In the genomic region with DNA sequence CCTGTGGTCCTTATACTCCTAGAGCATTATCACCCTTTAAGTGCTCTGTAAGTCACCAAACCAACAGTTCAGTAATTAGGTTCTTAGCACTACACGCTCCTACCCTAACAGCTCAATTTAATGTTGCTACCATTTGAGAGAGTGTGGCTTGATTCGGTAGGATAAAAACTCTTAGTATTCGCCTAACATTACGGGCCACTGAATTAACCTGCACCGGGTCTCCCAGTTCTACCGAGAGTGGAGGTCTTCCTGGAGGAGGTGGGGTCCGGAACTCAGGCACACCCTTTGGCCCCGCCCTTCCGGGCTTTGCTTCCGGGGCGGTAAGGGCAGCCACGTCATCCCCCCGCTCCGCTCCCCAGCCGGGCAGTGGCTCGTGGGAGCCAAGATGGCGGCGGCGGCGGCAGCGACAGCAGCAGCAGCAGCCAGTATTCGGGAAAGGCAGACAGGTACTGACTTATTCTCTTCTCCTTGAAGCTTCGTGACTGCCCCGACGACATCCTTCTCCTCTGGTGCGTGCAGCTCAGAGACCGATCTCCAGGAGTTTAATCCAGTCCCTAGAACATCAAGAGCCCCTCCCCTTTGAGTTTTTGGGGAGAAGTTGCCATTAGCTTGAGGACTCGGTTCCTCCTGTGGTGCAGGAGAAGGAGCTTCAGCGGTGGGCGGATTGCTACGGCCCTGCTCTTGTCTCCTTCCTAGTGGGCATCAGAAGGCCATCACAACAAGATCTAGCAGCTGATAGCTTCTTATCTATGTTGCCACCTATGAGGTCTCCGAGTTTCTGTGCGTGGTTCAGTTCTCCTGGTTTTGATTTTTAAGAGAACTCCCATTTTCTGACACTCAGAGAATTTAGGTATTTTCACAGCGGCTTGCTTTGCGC, we compare ENCODE assay signal across 1 cellular context.
TF ChIP-seq lines count a peak whose summit lies in the region.

A gene with protein sequence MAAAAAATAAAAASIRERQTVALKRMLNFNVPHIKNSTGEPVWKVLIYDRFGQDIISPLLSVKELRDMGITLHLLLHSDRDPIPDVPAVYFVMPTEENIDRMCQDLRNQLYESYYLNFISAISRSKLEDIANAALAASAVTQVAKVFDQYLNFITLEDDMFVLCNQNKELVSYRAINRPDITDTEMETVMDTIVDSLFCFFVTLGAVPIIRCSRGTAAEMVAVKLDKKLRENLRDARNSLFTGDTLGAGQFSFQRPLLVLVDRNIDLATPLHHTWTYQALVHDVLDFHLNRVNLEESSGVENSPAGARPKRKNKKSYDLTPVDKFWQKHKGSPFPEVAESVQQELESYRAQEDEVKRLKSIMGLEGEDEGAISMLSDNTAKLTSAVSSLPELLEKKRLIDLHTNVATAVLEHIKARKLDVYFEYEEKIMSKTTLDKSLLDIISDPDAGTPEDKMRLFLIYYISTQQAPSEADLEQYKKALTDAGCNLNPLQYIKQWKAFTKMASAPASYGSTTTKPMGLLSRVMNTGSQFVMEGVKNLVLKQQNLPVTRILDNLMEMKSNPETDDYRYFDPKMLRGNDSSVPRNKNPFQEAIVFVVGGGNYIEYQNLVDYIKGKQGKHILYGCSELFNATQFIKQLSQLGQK (plus strand): TSS at position 366 of the 877 bp plus-strand sequence. CDS start 20 bp downstream, at position 386.

TF ChIP-seq in HepG2, 621 proteins besides CTCF, POLR2A, EP300 and RAD21 (continued from another document and continues in another):
- TF ChIP-seq, protein P1, sequence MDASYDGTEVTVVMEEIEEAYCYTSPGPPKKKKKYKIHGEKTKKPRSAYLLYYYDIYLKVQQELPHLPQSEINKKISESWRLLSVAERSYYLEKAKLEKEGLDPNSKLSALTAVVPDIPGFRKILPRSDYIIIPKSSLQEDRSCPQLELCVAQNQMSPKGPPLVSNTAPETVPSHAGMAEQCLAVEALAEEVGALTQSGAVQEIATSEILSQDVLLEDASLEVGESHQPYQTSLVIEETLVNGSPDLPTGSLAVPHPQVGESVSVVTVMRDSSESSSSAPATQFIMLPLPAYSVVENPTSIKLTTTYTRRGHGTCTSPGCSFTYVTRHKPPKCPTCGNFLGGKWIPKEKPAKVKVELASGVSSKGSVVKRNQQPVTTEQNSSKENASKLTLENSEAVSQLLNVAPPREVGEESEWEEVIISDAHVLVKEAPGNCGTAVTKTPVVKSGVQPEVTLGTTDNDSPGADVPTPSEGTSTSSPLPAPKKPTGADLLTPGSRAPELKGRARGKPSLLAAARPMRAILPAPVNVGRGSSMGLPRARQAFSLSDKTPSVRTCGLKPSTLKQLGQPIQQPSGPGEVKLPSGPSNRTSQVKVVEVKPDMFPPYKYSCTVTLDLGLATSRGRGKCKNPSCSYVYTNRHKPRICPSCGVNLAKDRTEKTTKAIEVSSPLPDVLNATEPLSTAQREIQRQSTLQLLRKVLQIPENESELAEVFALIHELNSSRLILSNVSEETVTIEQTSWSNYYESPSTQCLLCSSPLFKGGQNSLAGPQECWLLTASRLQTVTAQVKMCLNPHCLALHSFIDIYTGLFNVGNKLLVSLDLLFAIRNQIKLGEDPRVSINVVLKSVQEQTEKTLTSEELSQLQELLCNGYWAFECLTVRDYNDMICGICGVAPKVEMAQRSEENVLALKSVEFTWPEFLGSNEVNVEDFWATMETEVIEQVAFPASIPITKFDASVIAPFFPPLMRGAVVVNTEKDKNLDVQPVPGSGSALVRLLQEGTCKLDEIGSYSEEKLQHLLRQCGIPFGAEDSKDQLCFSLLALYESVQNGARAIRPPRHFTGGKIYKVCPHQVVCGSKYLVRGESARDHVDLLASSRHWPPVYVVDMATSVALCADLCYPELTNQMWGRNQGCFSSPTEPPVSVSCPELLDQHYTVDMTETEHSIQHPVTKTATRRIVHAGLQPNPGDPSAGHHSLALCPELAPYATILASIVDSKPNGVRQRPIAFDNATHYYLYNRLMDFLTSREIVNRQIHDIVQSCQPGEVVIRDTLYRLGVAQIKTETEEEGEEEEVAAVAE (CRISPR knock-in tag; IDR thresholded peaks at IDR 0.05; ENCODE audit: borderline replicate concordance): peak; percentile 97
- TF ChIP-seq, protein P2, sequence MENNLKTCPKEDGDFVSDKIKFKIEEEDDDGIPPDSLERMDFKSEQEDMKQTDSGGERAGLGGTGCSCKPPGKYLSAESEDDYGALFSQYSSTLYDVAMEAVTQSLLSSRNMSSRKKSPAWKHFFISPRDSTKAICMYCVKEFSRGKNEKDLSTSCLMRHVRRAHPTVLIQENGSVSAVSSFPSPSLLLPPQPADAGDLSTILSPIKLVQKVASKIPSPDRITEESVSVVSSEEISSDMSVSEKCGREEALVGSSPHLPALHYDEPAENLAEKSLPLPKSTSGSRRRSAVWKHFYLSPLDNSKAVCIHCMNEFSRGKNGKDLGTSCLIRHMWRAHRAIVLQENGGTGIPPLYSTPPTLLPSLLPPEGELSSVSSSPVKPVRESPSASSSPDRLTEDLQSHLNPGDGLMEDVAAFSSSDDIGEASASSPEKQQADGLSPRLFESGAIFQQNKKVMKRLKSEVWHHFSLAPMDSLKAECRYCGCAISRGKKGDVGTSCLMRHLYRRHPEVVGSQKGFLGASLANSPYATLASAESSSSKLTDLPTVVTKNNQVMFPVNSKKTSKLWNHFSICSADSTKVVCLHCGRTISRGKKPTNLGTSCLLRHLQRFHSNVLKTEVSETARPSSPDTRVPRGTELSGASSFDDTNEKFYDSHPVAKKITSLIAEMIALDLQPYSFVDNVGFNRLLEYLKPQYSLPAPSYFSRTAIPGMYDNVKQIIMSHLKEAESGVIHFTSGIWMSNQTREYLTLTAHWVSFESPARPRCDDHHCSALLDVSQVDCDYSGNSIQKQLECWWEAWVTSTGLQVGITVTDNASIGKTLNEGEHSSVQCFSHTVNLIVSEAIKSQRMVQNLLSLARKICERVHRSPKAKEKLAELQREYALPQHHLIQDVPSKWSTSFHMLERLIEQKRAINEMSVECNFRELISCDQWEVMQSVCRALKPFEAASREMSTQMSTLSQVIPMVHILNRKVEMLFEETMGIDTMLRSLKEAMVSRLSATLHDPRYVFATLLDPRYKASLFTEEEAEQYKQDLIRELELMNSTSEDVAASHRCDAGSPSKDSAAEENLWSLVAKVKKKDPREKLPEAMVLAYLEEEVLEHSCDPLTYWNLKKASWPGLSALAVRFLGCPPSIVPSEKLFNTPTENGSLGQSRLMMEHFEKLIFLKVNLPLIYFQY (CRISPR knock-in tag; IDR thresholded peaks at IDR 0.05; ENCODE audit: borderline replicate concordance): peak; percentile 97
- no peak for TF ChIP-seq RBAK (CRISPR knock-in tag; IDR thresholded peaks at IDR 0.05)
- peak; percentile 100 for TF ChIP-seq ZNF598 (CRISPR knock-in tag; IDR thresholded peaks at IDR 0.05; ENCODE audit: borderline replicate concordance)
- peak; percentile 100 for TF ChIP-seq RBFOX2 (IDR thresholded peaks at IDR 0.05; ENCODE audit: low read depth, low read length)
- peak; percentile 99 for TF ChIP-seq BORCS8-MEF2B (CRISPR knock-in tag; IDR thresholded peaks at IDR 0.05)
- TF ChIP-seq ZFP37 (CRISPR knock-in tag; IDR thresholded peaks at IDR 0.05; ENCODE audit: borderline replicate concordance): no peak
- TF ChIP-seq, protein P3, sequence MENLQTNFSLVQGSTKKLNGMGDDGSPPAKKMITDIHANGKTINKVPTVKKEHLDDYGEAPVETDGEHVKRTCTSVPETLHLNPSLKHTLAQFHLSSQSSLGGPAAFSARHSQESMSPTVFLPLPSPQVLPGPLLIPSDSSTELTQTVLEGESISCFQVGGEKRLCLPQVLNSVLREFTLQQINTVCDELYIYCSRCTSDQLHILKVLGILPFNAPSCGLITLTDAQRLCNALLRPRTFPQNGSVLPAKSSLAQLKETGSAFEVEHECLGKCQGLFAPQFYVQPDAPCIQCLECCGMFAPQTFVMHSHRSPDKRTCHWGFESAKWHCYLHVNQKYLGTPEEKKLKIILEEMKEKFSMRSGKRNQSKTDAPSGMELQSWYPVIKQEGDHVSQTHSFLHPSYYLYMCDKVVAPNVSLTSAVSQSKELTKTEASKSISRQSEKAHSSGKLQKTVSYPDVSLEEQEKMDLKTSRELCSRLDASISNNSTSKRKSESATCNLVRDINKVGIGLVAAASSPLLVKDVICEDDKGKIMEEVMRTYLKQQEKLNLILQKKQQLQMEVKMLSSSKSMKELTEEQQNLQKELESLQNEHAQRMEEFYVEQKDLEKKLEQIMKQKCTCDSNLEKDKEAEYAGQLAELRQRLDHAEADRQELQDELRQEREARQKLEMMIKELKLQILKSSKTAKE (CRISPR knock-in tag; IDR thresholded peaks at IDR 0.05; ENCODE audit: borderline replicate concordance): peak; percentile 59; the same call in 1 of the 2 replicates
- peak; percentile 99 for TF ChIP-seq SMAD3 (CRISPR knock-in tag; IDR thresholded peaks at IDR 0.05)
- peak; percentile 98 for TF ChIP-seq SRSF1 (optimal IDR thresholded peaks at IDR 0.05; ENCODE audit: low read depth, low read length)
- TF ChIP-seq STAG1 (CRISPR knock-in tag; IDR thresholded peaks at IDR 0.05): peak; percentile 1; the same call in 1 of the 2 replicates
- TF ChIP-seq ZNF839 (CRISPR knock-in tag; IDR thresholded peaks at IDR 0.05; ENCODE audit: borderline replicate concordance): peak; percentile 95; the same call in 1 of the 2 replicates
- TF ChIP-seq ETV6 (CRISPR knock-in tag; conservative IDR thresholded peaks at IDR 0.05): peak; percentile 98
- no peak for TF ChIP-seq ZNF432 (CRISPR knock-in tag; IDR thresholded peaks at IDR 0.05; ENCODE audit: borderline replicate concordance)
- peak; percentile 56; the same call in 1 of the 2 replicates for TF ChIP-seq ZBTB42 (CRISPR knock-in tag; IDR thresholded peaks at IDR 0.05)
- TF ChIP-seq ZSCAN25 (CRISPR knock-in tag; IDR thresholded peaks at IDR 0.05): peak; percentile 92
- TF ChIP-seq, protein P4, sequence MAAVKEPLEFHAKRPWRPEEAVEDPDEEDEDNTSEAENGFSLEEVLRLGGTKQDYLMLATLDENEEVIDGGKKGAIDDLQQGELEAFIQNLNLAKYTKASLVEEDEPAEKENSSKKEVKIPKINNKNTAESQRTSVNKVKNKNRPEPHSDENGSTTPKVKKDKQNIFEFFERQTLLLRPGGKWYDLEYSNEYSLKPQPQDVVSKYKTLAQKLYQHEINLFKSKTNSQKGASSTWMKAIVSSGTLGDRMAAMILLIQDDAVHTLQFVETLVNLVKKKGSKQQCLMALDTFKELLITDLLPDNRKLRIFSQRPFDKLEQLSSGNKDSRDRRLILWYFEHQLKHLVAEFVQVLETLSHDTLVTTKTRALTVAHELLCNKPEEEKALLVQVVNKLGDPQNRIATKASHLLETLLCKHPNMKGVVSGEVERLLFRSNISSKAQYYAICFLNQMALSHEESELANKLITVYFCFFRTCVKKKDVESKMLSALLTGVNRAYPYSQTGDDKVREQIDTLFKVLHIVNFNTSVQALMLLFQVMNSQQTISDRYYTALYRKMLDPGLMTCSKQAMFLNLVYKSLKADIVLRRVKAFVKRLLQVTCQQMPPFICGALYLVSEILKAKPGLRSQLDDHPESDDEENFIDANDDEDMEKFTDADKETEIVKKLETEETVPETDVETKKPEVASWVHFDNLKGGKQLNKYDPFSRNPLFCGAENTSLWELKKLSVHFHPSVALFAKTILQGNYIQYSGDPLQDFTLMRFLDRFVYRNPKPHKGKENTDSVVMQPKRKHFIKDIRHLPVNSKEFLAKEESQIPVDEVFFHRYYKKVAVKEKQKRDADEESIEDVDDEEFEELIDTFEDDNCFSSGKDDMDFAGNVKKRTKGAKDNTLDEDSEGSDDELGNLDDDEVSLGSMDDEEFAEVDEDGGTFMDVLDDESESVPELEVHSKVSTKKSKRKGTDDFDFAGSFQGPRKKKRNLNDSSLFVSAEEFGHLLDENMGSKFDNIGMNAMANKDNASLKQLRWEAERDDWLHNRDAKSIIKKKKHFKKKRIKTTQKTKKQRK (IDR thresholded peaks at IDR 0.05; ENCODE audit: low read length): 0 out of 2 replicates have a peak, but pooled peaks have one; percentile 10
- TF ChIP-seq ZSCAN20 (CRISPR knock-in tag; IDR thresholded peaks at IDR 0.05; ENCODE audit: borderline replicate concordance): peak; percentile 76; the same call in 1 of the 2 replicates
- TF ChIP-seq SKI (IDR thresholded peaks at IDR 0.05; ENCODE audit: partially characterized antibody): peak; percentile 63
- TF ChIP-seq SSRP1 (CRISPR knock-in tag; IDR thresholded peaks at IDR 0.05): 0 out of 2 replicates have a peak, but pooled peaks have one; percentile 20
- peak; percentile 93 for TF ChIP-seq ZMYM2 (CRISPR knock-in tag; IDR thresholded peaks at IDR 0.05)
- peak; percentile 100 for TF ChIP-seq ZNF891 (CRISPR knock-in tag; IDR thresholded peaks at IDR 0.05)
- TF ChIP-seq, protein P5, sequence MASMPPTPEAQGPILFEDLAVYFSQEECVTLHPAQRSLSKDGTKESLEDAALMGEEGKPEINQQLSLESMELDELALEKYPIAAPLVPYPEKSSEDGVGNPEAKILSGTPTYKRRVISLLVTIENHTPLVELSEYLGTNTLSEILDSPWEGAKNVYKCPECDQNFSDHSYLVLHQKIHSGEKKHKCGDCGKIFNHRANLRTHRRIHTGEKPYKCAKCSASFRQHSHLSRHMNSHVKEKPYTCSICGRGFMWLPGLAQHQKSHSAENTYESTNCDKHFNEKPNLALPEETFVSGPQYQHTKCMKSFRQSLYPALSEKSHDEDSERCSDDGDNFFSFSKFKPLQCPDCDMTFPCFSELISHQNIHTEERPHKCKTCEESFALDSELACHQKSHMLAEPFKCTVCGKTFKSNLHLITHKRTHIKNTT (CRISPR knock-in tag; IDR thresholded peaks at IDR 0.05): no peak
- TF ChIP-seq SMAD1 (CRISPR knock-in tag; IDR thresholded peaks at IDR 0.05; ENCODE audit: borderline replicate concordance, low read depth): peak; percentile 98; the same call in 1 of the 2 replicates
- TF ChIP-seq ZKSCAN8 (CRISPR knock-in tag; IDR thresholded peaks at IDR 0.05; ENCODE audit: borderline replicate concordance): peak; percentile 96; the same call in 1 of the 2 replicates
- TF ChIP-seq KLF6 (CRISPR knock-in tag; IDR thresholded peaks at IDR 0.05): peak; percentile 100
- TF ChIP-seq, protein P6, sequence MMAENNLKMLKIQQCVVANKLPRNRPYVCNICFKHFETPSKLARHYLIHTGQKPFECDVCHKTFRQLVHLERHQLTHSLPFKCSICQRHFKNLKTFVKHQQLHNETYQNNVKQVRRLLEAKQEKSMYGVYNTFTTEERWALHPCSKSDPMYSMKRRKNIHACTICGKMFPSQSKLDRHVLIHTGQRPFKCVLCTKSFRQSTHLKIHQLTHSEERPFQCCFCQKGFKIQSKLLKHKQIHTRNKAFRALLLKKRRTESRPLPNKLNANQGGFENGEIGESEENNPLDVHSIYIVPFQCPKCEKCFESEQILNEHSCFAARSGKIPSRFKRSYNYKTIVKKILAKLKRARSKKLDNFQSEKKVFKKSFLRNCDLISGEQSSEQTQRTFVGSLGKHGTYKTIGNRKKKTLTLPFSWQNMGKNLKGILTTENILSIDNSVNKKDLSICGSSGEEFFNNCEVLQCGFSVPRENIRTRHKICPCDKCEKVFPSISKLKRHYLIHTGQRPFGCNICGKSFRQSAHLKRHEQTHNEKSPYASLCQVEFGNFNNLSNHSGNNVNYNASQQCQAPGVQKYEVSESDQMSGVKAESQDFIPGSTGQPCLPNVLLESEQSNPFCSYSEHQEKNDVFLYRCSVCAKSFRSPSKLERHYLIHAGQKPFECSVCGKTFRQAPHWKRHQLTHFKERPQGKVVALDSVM (CRISPR knock-in tag; IDR thresholded peaks at IDR 0.05): 0 out of 2 replicates have a peak, but pooled peaks have one; percentile 18
